ENCODE assay signal across 11 cellular contexts in the genomic region with DNA sequence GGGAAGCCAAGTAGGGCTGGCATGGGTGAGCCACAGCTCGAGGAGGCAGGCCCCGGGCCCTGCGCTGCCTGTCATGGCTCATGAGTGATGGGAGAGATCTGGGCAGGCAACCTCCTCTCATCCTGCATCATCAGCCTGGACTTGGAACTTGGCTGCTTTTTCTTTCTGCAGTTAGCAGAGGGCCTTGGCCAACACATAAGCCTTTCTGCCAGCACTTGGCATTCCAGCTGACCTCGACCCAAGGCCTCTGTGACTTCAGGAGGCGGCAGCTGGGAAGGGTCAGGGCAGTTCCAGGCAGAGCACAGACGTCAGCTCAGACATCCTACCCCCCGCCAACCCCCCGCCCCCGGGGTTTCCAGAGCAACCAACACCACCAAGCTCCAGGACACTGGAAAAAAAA. TPM values are rescaled to one million over a fixed set of nuclear protein-coding genes. Genes with fewer than 3 reads are reported as not detected.
DNase-seq lines count a peak whose midpoint lies in the region; ATAC-seq, FAIRE-seq and TF ChIP-seq lines count a peak whose summit lies in the region.
"Had no signal": no experiment of that assay in that cellular context is flagged by ENCODE, and none has a peak within 500 bp of the region (broad histone marks: within the 10 kb centered on the region; RNA-seq: fewer than 3 reads in every experiment).

No MANE protein-coding gene starts in this region.

- no peaks in the 10 kb centered on the region for H3K9me3 ChIP-seq in kidney (ENCODE audit: control insufficient read depth in 1 of 2, low read length in 2 of 2)
- no peaks in the 10 kb centered on the region for H3K9me3 ChIP-seq in stomach smooth muscle (ENCODE audit: control insufficient read depth in 2 of 2, low read length in 2 of 2)
- H3K9me3 ChIP-seq in MM.1S (replicated peaks; ENCODE audit: insufficient read depth, low read length) = no peaks in the 10 kb centered on the region
- H3K9me3 ChIP-seq: Caco-2 had no signal

- intact Hi-C loops in kidney (cut with DNase I) = no loop called here

- H3K4me1 ChIP-seq in kidney (ENCODE audit: control insufficient read depth in 1 of 2, insufficient read depth in 1 of 2, low read depth in 1 of 2, low read length in 2 of 2) (peaks cover 0 to 10% of the 10 kb centered on the region in 2 donors), stomach smooth muscle (ENCODE audit: control insufficient read depth, insufficient read depth, low read length) (peaks cover 71% of the 10 kb centered on the region), MM.1S (ENCODE audit: low read length) (no peaks in the 10 kb centered on the region)
- H3K4me1 ChIP-seq: Caco-2 had no signal

- H3K9me2 ChIP-seq in MM.1S (replicated peaks; ENCODE audit: insufficient read depth, low read length) = no peaks in the 10 kb centered on the region

- no peak overlapping the region for H2AFZ ChIP-seq in MM.1S (ENCODE audit: low read length)

- in situ Hi-C loops in G401 (cut with HindIII; ENCODE audit: low sequenced_read_pairs) = no loop called here
- in situ Hi-C loops in ACHN (cut with HindIII; ENCODE audit: low pct_ligation_motif_present, low pct_unique_long_range_greater_than_20kb, low sequenced_read_pairs) = no loop called here

- no peaks in the 10 kb centered on the region for H3K79me2 ChIP-seq in MM.1S (ENCODE audit: low read length)

- H3K36me3 ChIP-seq in kidney (ENCODE audit: control insufficient read depth in 1 of 2, insufficient read depth in 2 of 2, low read length in 2 of 2) = peaks cover 0 to 3% of the 10 kb centered on the region in 2 donors
- H3K36me3 ChIP-seq in stomach smooth muscle (ENCODE audit: control insufficient read depth in 2 of 2, insufficient read depth in 2 of 2, low read length in 2 of 2) = peaks cover 19 to 20% of the 10 kb centered on the region in 2 donors
- H3K36me3 ChIP-seq in MM.1S (replicated peaks; ENCODE audit: insufficient read depth, low read length) = no peaks in the 10 kb centered on the region

- H3K27ac ChIP-seq in kidney (ENCODE audit: low read depth in 2 of 2, low read length in 2 of 2) (peak overlapping the region; percentile 43 to 65), stomach smooth muscle (ENCODE audit: low read length) (peak overlapping the region; percentile 83), MM.1S (ENCODE audit: low read length) (no peak overlapping the region)

- DNase-seq in G401 (ENCODE audit: low spot score) (peak; percentile 14), cardiac fibroblast (ENCODE audit: low read depth in 2 of 2) (peak; percentile 39 to 93), kidney (peak; percentile 93), MM.1S (no peak), ACHN (no peak), DMS153 treated with DMSO at 0.1 percent for 48 hours (lab: John Stamatoyannopoulos, UW; ENCODE audit: unreplicated experiment) (no peak)
- DNase-seq: activated CD4-positive, alpha-beta memory T cell treated with anti-CD3 and anti-CD28 coated beads for 36 hours; Caco-2; NCI-H2227 treated with DMSO at 0.1 percent for 48 hours had no signal

- H3F3A ChIP-seq in MM.1S (ENCODE audit: insufficient read depth, low read length) = no peaks in the 10 kb centered on the region

- ATAC-seq in GM21526 (IDR thresholded peaks at IDR 0.05; ENCODE audit: low FRiP score, unreplicated experiment) = no peak

- H3K4me3 ChIP-seq in cardiac fibroblast (replicated peaks in 1 of 2; ENCODE audit: low read depth in 2 of 2, low read length in 2 of 2) = no peak overlapping the region
- H3K4me3 ChIP-seq in kidney (ENCODE audit: low read length in 2 of 2) = no peak overlapping the region
- H3K4me3 ChIP-seq in stomach smooth muscle (ENCODE audit: low read length in 2 of 2) = no peak overlapping the region
- H3K4me3 ChIP-seq in MM.1S (ENCODE audit: low read length) = no peak overlapping the region

- peak overlapping the region in 1 of 2 donors; percentile 5 for H3K9ac ChIP-seq in kidney (ENCODE audit: low read length in 2 of 2)
- H3K9ac ChIP-seq in stomach smooth muscle (ENCODE audit: low read length in 2 of 2) = peak overlapping the region in 1 of 2 donors; percentile 24
- no peak overlapping the region for H3K9ac ChIP-seq in MM.1S (ENCODE audit: low read length)

- no peak overlapping the region for H3K4me2 ChIP-seq in MM.1S (ENCODE audit: low read depth, low read length)

- FAIRE-seq in kidney (lab: Jason Lieb, UNC) = no peak

- TF ChIP-seq CTCF in cardiac fibroblast (IDR thresholded peaks at IDR 0.05; ENCODE audit: low read depth, low read length) (no peak), kidney (IDR thresholded peaks at IDR 0.05; ENCODE audit: borderline replicate concordance, extremely low read depth, insufficient read depth) (no peak), MM.1S (IDR thresholded peaks at IDR 0.05; ENCODE audit: low read length) (no peak)

- H3K27me3 ChIP-seq in stomach smooth muscle (ENCODE audit: control insufficient read depth in 1 of 2, insufficient read depth in 2 of 2, low read length in 2 of 2) (no peaks in the 10 kb centered on the region), MM.1S (replicated peaks; ENCODE audit: insufficient read depth, low read length) (no peaks in the 10 kb centered on the region)

- H4K20me1 ChIP-seq in MM.1S (ENCODE audit: insufficient read depth, low read length) = no peaks in the 10 kb centered on the region

RNA-seq across cellular contexts. Expression of a gene that starts 7.6 kb away (rescaled TPM):
- total RNA-seq in G401 (2014; rRNA removed; shearing (Covaris generic)) = not detected in 2 replicates
- total RNA-seq in kidney = 36.4 TPM
- polyA plus RNA-seq in kidney (ENCODE audit: insufficient read depth, low read depth, low replicate concordance) = 12.4 TPM

Comparison
In these comparisons a context has a peak if more than half of its experiments do, and no peak if none do; other contexts are left out.
1. DNase-seq: peak in G401 (single experiment), cardiac fibroblast (2 of 2) and kidney (single experiment); none in MM.1S (single experiment), ACHN (single experiment) and DMS153 treated with DMSO at 0.1 percent for 48 hours (single experiment).
2. RNA of a gene that starts 7.6 kb away (total RNA-seq): 36.4 TPM in kidney (single experiment); not detected in G401; every median in the first group is over 10 times any median in the second.